20 cellular contexts compared by ENCODE assay signal in genomic region chr9:114076237-114077161, GRCh38. TPM values are rescaled to one million over a fixed set of nuclear protein-coding genes. Genes with fewer than 3 reads are reported as not detected.
"Had no signal": no experiment of that assay in that cellular context is flagged by ENCODE, and none has a peak within 500 bp of the region (broad histone marks: within the 10 kb centered on the region; RNA-seq: fewer than 3 reads in every experiment).

No MANE protein-coding gene starts in this region.

- FAIRE-seq: bronchial epithelial cell, small intestine, TTC549 had no signal

- H3K9ac ChIP-seq: parathyroid adenoma had no signal

- DNase-seq: activated CD4-positive, alpha-beta T cell treated with anti-CD3 and anti-CD28 coated beads, Interleukin-2, amount 50 U/mL, for 1 hour; activated CD8-positive, alpha-beta memory T cell treated with anti-CD3 and anti-CD28 coated beads for 24 hours; activated naive CD4-positive, alpha-beta T cell treated with Interleukin-2 at 50 U/mL for 16 hours; anterior cingulate cortex; heart right ventricle; islet precursor cell; mammary epithelial cell; mucosa of descending colon; naive thymus-derived CD4-positive, alpha-beta T cell; small intestine; T-helper 2 cell; trophoblast cell had no signal

- H3K79me2 ChIP-seq: parathyroid adenoma had no signal

- H3K9me3 ChIP-seq: gastroesophageal sphincter, heart right ventricle, mucosa of descending colon, suprapubic skin had no signal

- H3K27ac ChIP-seq: dorsolateral prefrontal cortex, gastroesophageal sphincter, heart right ventricle, parathyroid adenoma, suprapubic skin had no signal

- H3K4me1 ChIP-seq: parathyroid adenoma had no signal

- H3K4me3 ChIP-seq: dorsolateral prefrontal cortex, gastroesophageal sphincter, heart right ventricle, mucosa of descending colon, suprapubic skin had no signal

- ATAC-seq: gastroesophageal sphincter; heart right ventricle; mucosa of descending colon; naive thymus-derived CD4-positive, alpha-beta T cell had no signal

- H3K36me3 ChIP-seq: gastroesophageal sphincter, heart right ventricle, suprapubic skin had no signal

RNA-seq across cellular contexts. Expression of gene AMBP, which starts 1.6 kb away (rescaled TPM):
- total RNA-seq: activated T-helper 1 cell treated with anti-CD3 and anti-CD28 coated beads, Interleukin-12 subunit alpha, Interleukin-12 subunit beta, Interleukin-2, Interleukin-4 antibody, amounts not matched to agents 30 ng/mL and 10 ng/mL and 1 ng/mL, durations not matched to agents 14 hours and 24 hours and 36 hours; bronchial epithelial cell; cerebellum; gastroesophageal sphincter; heart right ventricle; mammary epithelial cell; naive thymus-derived CD4-positive, alpha-beta T cell had no signal
- polyA plus RNA-seq: mammary epithelial cell; naive thymus-derived CD4-positive, alpha-beta T cell had no signal

RNA-seq across cellular contexts. Expression of gene KIF12, which starts 22.6 kb away (rescaled TPM):
- total RNA-seq: activated T-helper 1 cell treated with anti-CD3 and anti-CD28 coated beads, Interleukin-12 subunit alpha, Interleukin-12 subunit beta, Interleukin-2, Interleukin-4 antibody, amounts not matched to agents 30 ng/mL and 10 ng/mL and 1 ng/mL, durations not matched to agents 14 hours and 24 hours and 36 hours; bronchial epithelial cell; gastroesophageal sphincter; naive thymus-derived CD4-positive, alpha-beta T cell had no signal
- polyA plus RNA-seq: heart right ventricle; naive thymus-derived CD4-positive, alpha-beta T cell had no signal
